In the genomic region with DNA sequence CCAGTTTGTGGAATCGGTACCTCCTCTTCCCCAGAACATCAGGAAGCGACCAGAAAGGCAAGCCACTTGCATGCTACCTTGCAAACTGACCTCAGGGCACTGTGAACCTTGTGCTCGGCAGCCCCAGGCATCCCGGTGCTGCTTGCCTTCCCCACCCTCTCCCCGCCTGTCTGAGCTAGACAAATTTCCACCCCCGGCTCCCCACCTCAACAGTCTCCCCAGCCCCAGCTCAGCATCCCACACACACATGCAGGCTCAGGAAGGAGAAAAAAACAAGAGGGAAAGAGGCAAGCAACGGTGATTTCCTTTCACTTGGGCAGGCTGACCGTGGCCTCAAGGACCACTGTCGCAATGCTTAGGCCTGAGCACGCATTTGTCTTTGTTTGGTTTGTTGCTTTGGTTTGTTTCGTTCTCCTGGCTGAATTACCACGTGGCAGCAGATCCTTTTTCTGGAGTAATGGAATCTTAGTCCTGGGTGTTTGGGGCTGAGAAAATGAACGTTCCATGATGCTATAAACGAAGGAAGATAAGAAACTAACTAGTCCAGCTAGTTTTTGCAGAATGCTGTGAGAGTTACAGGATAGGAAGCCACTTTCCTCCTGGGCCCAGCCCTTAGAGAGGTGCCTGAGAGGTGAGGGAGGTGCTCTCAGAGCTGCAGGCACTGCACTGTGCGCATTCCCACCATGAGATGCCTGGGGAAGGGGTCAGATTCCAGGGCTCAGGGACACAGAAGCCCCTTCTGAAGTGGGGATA, we compare ENCODE assay signal across 20 cellular contexts. TPM values are rescaled to one million over a fixed set of nuclear protein-coding genes. Genes with fewer than 3 reads are reported as not detected.
DNase-seq lines count a peak whose midpoint lies in the region; TF ChIP-seq lines count a peak whose summit lies in the region.
"Had no signal": no experiment of that assay in that cellular context is flagged by ENCODE, and none has a peak within 500 bp of the region (broad histone marks: within the 10 kb centered on the region; RNA-seq: fewer than 3 reads in every experiment).

No MANE protein-coding gene starts in this region.

- H3K4me3 ChIP-seq in BLaER1 treated with 17β-estradiol and CSF1 and Interleukin-3, amounts not matched to agents 10 nM and 100 nM, result no peak overlapping the region; a peak in 1 of 20 replicates
- H3K4me3 ChIP-seq in iPS-20b (ENCODE audit: low read length), result no peak overlapping the region
- no peak overlapping the region for H3K4me3 ChIP-seq in trophoblast cell (ENCODE audit: low read depth, low read length)
- no peak overlapping the region for H3K4me3 ChIP-seq in OCI-LY7 (ENCODE audit: low read depth, low read length, poor library complexity, severe bottlenecking)
- H3K4me3 ChIP-seq: GM23248, MG63 had no signal

- peak overlapping the region in 2 of 11 experiments; percentile 10 to 49; a peak in 1 of 22 replicates for H3K9ac ChIP-seq in BLaER1 treated with 17β-estradiol and CSF1 and Interleukin-3, amounts not matched to agents 10 nM and 100 nM
- H3K9ac ChIP-seq in iPS-20b (ENCODE audit: low read depth, low read length) (peak overlapping the region; percentile 52), trophoblast cell (ENCODE audit: low read length) (no peak overlapping the region)
- H3K9ac ChIP-seq: GM23248 had no signal

- peaks cover 10 to 68% (median 56%) of the 10 kb centered on the region in 10 experiments; a peak in 18 of 20 replicates for H3K4me1 ChIP-seq in BLaER1 treated with 17β-estradiol and CSF1 and Interleukin-3, amounts not matched to agents 10 nM and 100 nM
- H3K4me1 ChIP-seq in iPS-20b (ENCODE audit: insufficient read depth, low read length), result peaks cover 31% of the 10 kb centered on the region
- peaks cover 23 to 24% of the 10 kb centered on the region in 2 experiments for H3K4me1 ChIP-seq in trophoblast cell (ENCODE audit: control insufficient read depth in 1 of 2, insufficient read depth in 2 of 2, low read length in 2 of 2)
- H3K4me1 ChIP-seq in OCI-LY7 (ENCODE audit: insufficient read depth, low read length, poor library complexity, severe bottlenecking), result peaks cover 9% of the 10 kb centered on the region

- H3K14ac ChIP-seq in trophoblast cell (ENCODE audit: low read length), result peak overlapping the region; percentile 16

- H3K79me2 ChIP-seq in trophoblast cell (ENCODE audit: control insufficient read depth, insufficient read depth, low read length, poor library complexity), result no peaks in the 10 kb centered on the region
- no peaks in the 10 kb centered on the region for H3K79me2 ChIP-seq in OCI-LY7 (ENCODE audit: insufficient read depth, low read depth, low read length)

- H3K27me3 ChIP-seq in BLaER1 treated with 17β-estradiol and CSF1 and Interleukin-3, amounts not matched to agents 10 nM and 100 nM, result no peaks in the 10 kb centered on the region
- H3K27me3 ChIP-seq in iPS-20b (ENCODE audit: insufficient read depth, low read length), result no peaks in the 10 kb centered on the region
- no peaks in the 10 kb centered on the region for H3K27me3 ChIP-seq in trophoblast cell (ENCODE audit: insufficient read depth, low read length)
- H3K27me3 ChIP-seq: MG63 had no signal

- no peak overlapping the region for H3K18ac ChIP-seq in trophoblast cell (ENCODE audit: low read length)

- CTCF ChIA-PET in OCI-LY7 (lab: Charles Lee; ENCODE audit: unreplicated experiment), result interaction anchor here (0.6 kb wide), 1 partner anchor 24 kb away, joined by 4 read pairs; no protein-coding TSS in a partner anchor

- no peak overlapping the region for H3K23ac ChIP-seq in trophoblast cell (ENCODE audit: low read length)

- no peak overlapping the region for H4K91ac ChIP-seq in trophoblast cell (ENCODE audit: low read depth, low read length)

- H3K9me3 ChIP-seq in BLaER1 treated with 17β-estradiol and CSF1 and Interleukin-3, amounts not matched to agents 10 nM and 100 nM (replicated peaks in 1 of 11), result peaks cover 14 to 23% (median 18%) of the 10 kb centered on the region in 11 experiments
- H3K9me3 ChIP-seq in iPS-20b (ENCODE audit: insufficient read depth, low read depth, low read length) (no peaks in the 10 kb centered on the region; the same call in none of the 2 replicates), trophoblast cell (ENCODE audit: insufficient read depth, low read depth, low read length) (peaks cover 2% of the 10 kb centered on the region), OCI-LY7 (ENCODE audit: low read length) (peaks cover 7% of the 10 kb centered on the region; the same call in 1 of the 2 replicates)
- H3K9me3 ChIP-seq: MG63 had no signal

- no peak for TF ChIP-seq CTCF in VCaP (conservative IDR thresholded peaks at IDR 0.05)
- no peak for TF ChIP-seq CTCF in OCI-LY7 (conservative IDR thresholded peaks at IDR 0.05; ENCODE audit: low read length)

- H3K4me2 ChIP-seq in BLaER1 treated with 17β-estradiol and CSF1 and Interleukin-3, amounts not matched to agents 10 nM and 100 nM, result peak overlapping the region in 9 of 11 experiments; percentile 26 to 76 (median 55); a peak in 17 of 22 replicates
- H3K4me2 ChIP-seq in trophoblast cell (ENCODE audit: low read length), result peak overlapping the region; percentile 10
- H3K4me2 ChIP-seq in OCI-LY7 (ENCODE audit: low read length), result no peak overlapping the region

- peak in 1 of 2 donors; percentile 61 for DNase-seq in trophoblast cell
- no peak for DNase-seq in activated CD8-positive, alpha-beta memory T cell treated with anti-CD3 and anti-CD28 coated beads, Interleukin-2, amount 50 U/mL, for 4 hours
- no peak for DNase-seq in SIG-M5 treated with dmso at 0.1 percent for 504 hours (lab: John Stamatoyannopoulos, UW; ENCODE audit: unreplicated experiment)
- DNase-seq in OCI-LY7 (ENCODE audit: low spot score), result no peak
- no peak for DNase-seq in NCI-H69 (lab: John Stamatoyannopoulos, UW)
- DNase-seq: activated CD4-positive, alpha-beta memory T cell treated with anti-CD3 and anti-CD28 coated beads, Interleukin-2, amount 10 ng/mL, durations not matched to agents 7 days and 5 days; activated CD4-positive, CD25-positive, alpha-beta regulatory T cell; activated effector memory CD4-positive, alpha-beta T cell treated with anti-CD3 and anti-CD28 coated beads, Interleukin-2, amount 50 U/mL, for 16 hours; activated T-cell treated with anti-CD3 and anti-CD28 coated beads for 4 hours; C1 segment of cervical spinal cord; GM23248; left ventricle myocardium superior; MG63; NCI-H1417 treated with DMSO at 0.1 percent for 48 hours; NCI-H524 had no signal

- peak overlapping the region; percentile 10 for H2BK12ac ChIP-seq in trophoblast cell (ENCODE audit: low read length)

- peak overlapping the region in 2 of 11 experiments; percentile 17 to 19; a peak in 3 of 22 replicates for H3K27ac ChIP-seq in BLaER1 treated with 17β-estradiol and CSF1 and Interleukin-3, amounts not matched to agents 10 nM and 100 nM
- peak overlapping the region; percentile 31; the same call in 1 of the 2 replicates for H3K27ac ChIP-seq in VCaP
- peak overlapping the region; percentile 9 for H3K27ac ChIP-seq in iPS-20b (ENCODE audit: low read length)
- peak overlapping the region; percentile 47 for H3K27ac ChIP-seq in trophoblast cell (ENCODE audit: low read depth, low read length)
- H3K27ac ChIP-seq in OCI-LY7 (ENCODE audit: low read depth, low read length, poor library complexity, severe bottlenecking), result no peak overlapping the region
- H3K27ac ChIP-seq: GM23248, HL-60 had no signal

- no peak overlapping the region for H2AFZ ChIP-seq in trophoblast cell (ENCODE audit: insufficient read depth, low read length, poor library complexity)
- H2AFZ ChIP-seq in OCI-LY7 (ENCODE audit: low read length), result no peak overlapping the region
- H2AFZ ChIP-seq: GM23248 had no signal

- peak overlapping the region; percentile 2 for H2BK5ac ChIP-seq in trophoblast cell (ENCODE audit: low read depth, low read length, poor library complexity)

- intact Hi-C loops in OCI-LY7 (cut with micrococcal nuclease; ENCODE audit: unreplicated experiment), result no loop called here

- peaks cover 8% of the 10 kb centered on the region for H3K79me1 ChIP-seq in trophoblast cell (ENCODE audit: low read length)

- no peaks in the 10 kb centered on the region for H3K36me3 ChIP-seq in BLaER1 treated with 17β-estradiol and CSF1 and Interleukin-3, amounts not matched to agents 10 nM and 100 nM
- H3K36me3 ChIP-seq in iPS-20b (ENCODE audit: insufficient read depth, low read depth, low read length) (no peaks in the 10 kb centered on the region), trophoblast cell (ENCODE audit: control insufficient read depth in 1 of 2, insufficient read depth in 2 of 2, low read length in 2 of 2) (no peaks in the 10 kb centered on the region), OCI-LY7 (ENCODE audit: insufficient read depth, low read length) (no peaks in the 10 kb centered on the region)
- H3K36me3 ChIP-seq: MG63 had no signal

- no peaks in the 10 kb centered on the region for H4K20me1 ChIP-seq in BLaER1 treated with 17β-estradiol and CSF1 and Interleukin-3, amounts not matched to agents 10 nM and 100 nM
- H4K20me1 ChIP-seq in OCI-LY7 (ENCODE audit: insufficient read depth, low read length), result no peaks in the 10 kb centered on the region

- no peak overlapping the region for H4K8ac ChIP-seq in trophoblast cell (ENCODE audit: low read depth, low read length)

- no peaks in the 10 kb centered on the region for H3K9me2 ChIP-seq in OCI-LY7 (ENCODE audit: insufficient read depth, low read length)

- WGBS in trophoblast cell (ENCODE audit: extremely low coverage, insufficient coverage, insufficient read length), result no CpG with 5 or more reads among the region's 15 CpGs

- no peak overlapping the region for H3K4ac ChIP-seq in trophoblast cell (ENCODE audit: low read depth, low read length)

- H2BK120ac ChIP-seq in trophoblast cell (ENCODE audit: insufficient read depth, low read length, poor library complexity), result peak overlapping the region; percentile 5

- no peak overlapping the region for H4K12ac ChIP-seq in trophoblast cell (ENCODE audit: low read depth, low read length)

- H2AK5ac ChIP-seq in trophoblast cell (ENCODE audit: low read length), result no peak overlapping the region

- BruUV-seq in OCI-LY7 (replicated peaks; lab: Mats Ljungman, UMichigan), result no TSS peak

- POLR2A ChIA-PET in OCI-LY7 (lab: Charles Lee), result interaction anchor here (0.6 kb wide), 1 partner anchor 207 kb away, joined by 3 read pairs; no protein-coding TSS in a partner anchor

RNA-seq across cellular contexts. Expression of a gene that starts 27.9 kb away (rescaled TPM):
- 11.1 and 12.0 TPM in 2 replicates for polyA plus RNA-seq in trophoblast cell (2013)
- 1.8 and 3.5 TPM in 2 replicates for total RNA-seq in OCI-LY7 (2014; rRNA removed; shearing (Covaris generic))
- 0.22 and 0.32 TPM in 2 replicates for total RNA-seq in OCI-LY7 (2022)
- total RNA-seq: endothelial cell of umbilical vein had no signal
- polyA plus RNA-seq: endothelial cell of umbilical vein had no signal
